Comparison of ENCODE assay signal across 8 cellular contexts in genomic region chr2:677056-677949, GRCh38. TPM values are rescaled to one million over a fixed set of nuclear protein-coding genes. Genes with fewer than 3 reads are reported as not detected.
DNase-seq lines count a peak whose midpoint lies in the region; ATAC-seq and TF ChIP-seq lines count a peak whose summit lies in the region.

TSS of gene TMEM18 (minus strand) at chr2:677406. CDS start at chr2:677345, 61 bp downstream.

- peaks cover 14 to 32% of the 10 kb centered on the region in 2 experiments; a peak in 3 of 4 replicates for H3K79me1 ChIP-seq in IMR-90 (ENCODE audit: low read depth in 1 of 2, low read length in 2 of 2)

- ATAC-seq in DND-41 (ENCODE audit: insufficient read depth, low read depth) (peak; percentile 63), GM21529 (IDR thresholded peaks at IDR 0.05; ENCODE audit: unreplicated experiment) (peak; percentile 48), IMR-90 (ENCODE audit: low read depth) (peak; percentile 84), esophagus mucosa (peak; percentile 94)

- H4K5ac ChIP-seq in IMR-90 (ENCODE audit: low read depth, low read length): peak within 1 kb of the TSS; percentile 89

- H3K4me2 ChIP-seq in DND-41 (ENCODE audit: insufficient read depth, low read length) (peak within 1 kb of the TSS; percentile 89), IMR-90 (ENCODE audit: low read depth, low read length) (peak within 1 kb of the TSS; percentile 97), OCI-LY7 (ENCODE audit: low read length) (peak within 1 kb of the TSS; percentile 87)

- H3K23ac ChIP-seq in IMR-90 (ENCODE audit: low read depth, low read length): peak within 1 kb of the TSS; percentile 89

- in situ Hi-C loops in IMR-90 (cut with MboI; ENCODE audit: low sequenced_read_pairs): loop anchor here (10.0 kb wide), 1 partner anchor 1137 kb away; no protein-coding TSS in a partner anchor

- peak within 1 kb of the TSS; percentile 89 for H2AK5ac ChIP-seq in IMR-90 (ENCODE audit: low read depth, low read length)

- H2BK5ac ChIP-seq in IMR-90 (ENCODE audit: low read depth, low read length, poor library complexity, severe bottlenecking): peak within 1 kb of the TSS; percentile 99

- DNase-seq in DND-41 (peak; percentile 96), IMR-90 (peak; percentile 99), OCI-LY7 (ENCODE audit: low spot score) (peak; percentile 99), myocyte (ENCODE audit: low read depth) (peak; percentile 99), stromal cell of bone marrow (ENCODE audit: low read depth) (peak; percentile 95)
- peak; percentile 97 for DNase-seq in activated CD8-positive, alpha-beta memory T cell treated with anti-CD3 and anti-CD28 coated beads, Interleukin-2, amount 50 U/mL, for 48 hours

- peak within 1 kb of the TSS; percentile 94 for H3K18ac ChIP-seq in IMR-90 (ENCODE audit: low read depth, low read length)

- H4K8ac ChIP-seq in IMR-90 (ENCODE audit: low read depth in 2 of 2, low read length in 2 of 2): peak within 1 kb of the TSS; percentile 92 to 99

- peak within 1 kb of the TSS; percentile 85 for H2BK20ac ChIP-seq in IMR-90 (ENCODE audit: low read depth, low read length)

- peak within 1 kb of the TSS; percentile 91 for H3K56ac ChIP-seq in IMR-90 (ENCODE audit: extremely low read depth, insufficient read depth, low read length)

- H3K27ac ChIP-seq in DND-41 (ENCODE audit: low read length): peak within 1 kb of the TSS; percentile 98
- H3K27ac ChIP-seq in IMR-90 (ENCODE audit: insufficient read depth, low read length): peak within 1 kb of the TSS; percentile 94
- H3K27ac ChIP-seq in OCI-LY7 (ENCODE audit: low read depth, low read length, poor library complexity, severe bottlenecking): peak within 1 kb of the TSS; percentile 94

- H3K4ac ChIP-seq in IMR-90 (ENCODE audit: low read depth, low read length): peak within 1 kb of the TSS; percentile 99

- 0% methylated on average over 32 of the region's 67 CpGs; no CpG with 5 or more reads in 1 of the 2 experiments for WGBS in IMR-90 (ENCODE audit: extremely low coverage in 2 of 2, insufficient read length in 1 of 2), 2 experiments

- CTCF ChIA-PET in IMR-90 (lab: Yijun Ruan, JAX) (interaction anchor here (1.0 kb wide), 1 partner anchor 10 kb away, joined by 3 read pairs; no protein-coding TSS in a partner anchor), OCI-LY7 (lab: Charles Lee; ENCODE audit: unreplicated experiment) (no interaction called here)

- BruUV-seq in IMR-90 (replicated peaks; lab: Mats Ljungman, UMichigan) (TSS peak; percentile 95), OCI-LY7 (replicated peaks; lab: Mats Ljungman, UMichigan) (TSS peak; percentile 94)

- no peaks in the 10 kb centered on the region for H3K9me3 ChIP-seq in DND-41 (ENCODE audit: insufficient read depth, low read length, severe bottlenecking)
- H3K9me3 ChIP-seq in IMR-90 (ENCODE audit: control insufficient read depth, insufficient read depth, low read length): no peaks in the 10 kb centered on the region
- no peaks in the 10 kb centered on the region for H3K9me3 ChIP-seq in OCI-LY7 (ENCODE audit: low read length)

- H3K14ac ChIP-seq in IMR-90 (replicated peaks; ENCODE audit: low read depth, low read length): peak within 1 kb of the TSS; percentile 98

- H3K4me3 ChIP-seq in DND-41 (ENCODE audit: low read depth in 1 of 2, low read length in 2 of 2) (peak within 1 kb of the TSS; percentile 67 to 80), IMR-90 (ENCODE audit: insufficient read depth, low read depth, low read length) (peak within 1 kb of the TSS; percentile 70), OCI-LY7 (ENCODE audit: low read depth, low read length, poor library complexity, severe bottlenecking) (peak within 1 kb of the TSS; percentile 94)

- H2BK120ac ChIP-seq in IMR-90 (ENCODE audit: low read depth, low read length): peak within 1 kb of the TSS; percentile 98

- H2AFZ ChIP-seq in DND-41 (ENCODE audit: low read depth, low read length) (peak within 1 kb of the TSS; percentile 81), IMR-90 (replicated peaks; ENCODE audit: low read length, poor library complexity) (peak within 1 kb of the TSS; percentile 100), OCI-LY7 (ENCODE audit: low read length) (peak within 1 kb of the TSS; percentile 74)

- H3K79me2 ChIP-seq in DND-41 (ENCODE audit: insufficient read depth, low read length) (peaks cover 59% of the 10 kb centered on the region), OCI-LY7 (ENCODE audit: insufficient read depth, low read depth, low read length) (peaks cover 46% of the 10 kb centered on the region)

- peak; percentile 60 for TF ChIP-seq CTCF in DND-41 (IDR thresholded peaks at IDR 0.05; ENCODE audit: borderline replicate concordance, extremely low read depth, low read length, poor library complexity, severe bottlenecking)
- peak; percentile 32; the same call in 1 of the 2 replicates for TF ChIP-seq CTCF in IMR-90 (conservative IDR thresholded peaks at IDR 0.05; ENCODE audit: low read depth, low read length)
- peak; percentile 34; the same call in 1 of the 2 replicates for TF ChIP-seq CTCF in OCI-LY7 (conservative IDR thresholded peaks at IDR 0.05; ENCODE audit: low read length)

- H4K20me1 ChIP-seq in DND-41 (ENCODE audit: insufficient read depth, low read length) (peaks cover 43% of the 10 kb centered on the region), IMR-90 (ENCODE audit: insufficient read depth, low read length) (no peaks in the 10 kb centered on the region; the same call in 1 of the 2 replicates), OCI-LY7 (ENCODE audit: insufficient read depth, low read length) (peaks cover 26% of the 10 kb centered on the region; the same call in 1 of the 2 replicates)

- H3K36me3 ChIP-seq in DND-41 (ENCODE audit: insufficient read depth, low read length): peaks cover 37% of the 10 kb centered on the region
- 0 out of 2 replicates have a peak, but pooled peaks cover under 1% of the 10 kb centered on the region for H3K36me3 ChIP-seq in IMR-90 (ENCODE audit: control insufficient read depth, insufficient read depth, low read length)
- peaks cover 35% of the 10 kb centered on the region for H3K36me3 ChIP-seq in OCI-LY7 (ENCODE audit: insufficient read depth, low read length)

- dilution Hi-C loops in IMR-90 (cut with HindIII; ENCODE audit: low sequenced_read_pairs, unreplicated experiment): no loop called here

- intact Hi-C loops in IMR-90 (cut with micrococcal nuclease): loop anchor here (1.0 to 5.0 kb wide), 6 partner anchors 63 to 1139 kb away; partner anchors contain the start of genes ACP1, PXDN, SH3YL1 and SNTG2
- intact Hi-C loops in OCI-LY7 (cut with micrococcal nuclease; ENCODE audit: unreplicated experiment): no loop called here

- no peaks in the 10 kb centered on the region for H3K27me3 ChIP-seq in DND-41 (ENCODE audit: insufficient read depth, low read length, poor library complexity)
- H3K27me3 ChIP-seq in IMR-90 (ENCODE audit: control insufficient read depth, insufficient read depth, low read length): no peaks in the 10 kb centered on the region

- TF ChIP-seq POLR2A in IMR-90 (IDR thresholded peaks at IDR 0.05; ENCODE audit: low read depth, low read length): peak; percentile 92

- H3K9ac ChIP-seq in DND-41 (ENCODE audit: low read depth, low read length) (peak within 1 kb of the TSS; percentile 91), IMR-90 (ENCODE audit: low read depth, low read length) (peak within 1 kb of the TSS; percentile 96)

- H3K4me1 ChIP-seq in DND-41 (ENCODE audit: insufficient read depth, low read length): peaks cover 40% of the 10 kb centered on the region
- peaks cover 19% of the 10 kb centered on the region for H3K4me1 ChIP-seq in IMR-90 (ENCODE audit: control insufficient read depth, insufficient read depth, low read length)
- H3K4me1 ChIP-seq in OCI-LY7 (ENCODE audit: insufficient read depth, low read length, poor library complexity, severe bottlenecking): peaks cover 37% of the 10 kb centered on the region

- H2BK15ac ChIP-seq in IMR-90 (ENCODE audit: low read depth, low read length): peak within 1 kb of the TSS; percentile 65; the same call in 1 of the 3 replicates

- POLR2A ChIA-PET in IMR-90 (lab: Charles Lee; ENCODE audit: unreplicated experiment) (interaction anchor here (0.7 kb wide), 1 partner anchor 458 kb away, joined by 3 read pairs; no protein-coding TSS in a partner anchor), OCI-LY7 (lab: Charles Lee) (interaction anchor here (0.7 to 0.9 kb wide), 3 partner anchors 10 to 415 kb away, joined by 3 to 4 read pairs (median 3); no protein-coding TSS in a partner anchor)

- no peaks in the 10 kb centered on the region for H3K9me2 ChIP-seq in OCI-LY7 (ENCODE audit: insufficient read depth, low read length)

- TF ChIP-seq RAD21 in IMR-90 (IDR thresholded peaks at IDR 0.05; ENCODE audit: low read length): no peak

- peaks cover 15% of the 10 kb centered on the region for H3K9me1 ChIP-seq in IMR-90 (ENCODE audit: insufficient read depth, low read length)

- peak within 1 kb of the TSS; percentile 99 for H2AK9ac ChIP-seq in IMR-90 (replicated peaks; ENCODE audit: low read depth, low read length, poor library complexity)

- H4K91ac ChIP-seq in IMR-90 (ENCODE audit: insufficient read depth, low read depth, low read length): peak within 1 kb of the TSS; percentile 99

TF ChIP-seq in IMR-90, 13 proteins besides CTCF, POLR2A, EP300 and RAD21:
- TF ChIP-seq MAFK (IDR thresholded peaks at IDR 0.05; ENCODE audit: low read depth, low read length): no peak
- 0 out of 2 replicates have a peak, but pooled peaks have one; percentile 3 for TF ChIP-seq NFE2L2 (IDR thresholded peaks at IDR 0.05; ENCODE audit: low read depth, low read length)
- peak; percentile 18; the same call in 1 of the 2 replicates for TF ChIP-seq SMC3 (IDR thresholded peaks at IDR 0.05; ENCODE audit: low read depth, low read length)
- TF ChIP-seq FOS (IDR thresholded peaks at IDR 0.05; ENCODE audit: low read depth, low read length): no peak
- no peak for TF ChIP-seq USF2 (IDR thresholded peaks at IDR 0.05; ENCODE audit: low read depth, low read length)
- no peak for TF ChIP-seq BHLHE40 (IDR thresholded peaks at IDR 0.05; ENCODE audit: low read depth, low read length)
- TF ChIP-seq MAZ (IDR thresholded peaks at IDR 0.05; ENCODE audit: borderline replicate concordance, low read depth, low read length): peak; percentile 77; the same call in 1 of the 2 replicates

RNA-seq across cellular contexts. Expression of gene TMEM18, which starts in this region (rescaled TPM):
- total RNA-seq in IMR-90 (2012; rRNA removed): 15.2 and 21.9 TPM in 2 replicates
- 25.3 and 30.2 TPM in 2 replicates for polyA plus RNA-seq in IMR-90 (2012; rRNA removed)
- polyA plus RNA-seq in IMR-90 (2012; cell fraction: cytosol; rRNA removed): 11.8 and 21.2 TPM in 2 replicates
- 32.2 and 46.9 TPM in 2 replicates for polyA plus RNA-seq in IMR-90 (2012; cell fraction: nucleus; rRNA removed; ENCODE audit: low replicate concordance)
- 18.2 and 21.3 TPM in 2 replicates for total RNA-seq in OCI-LY7 (2014; rRNA removed; shearing (Covaris generic))
- total RNA-seq in OCI-LY7 (2022): 31.1 and 37.4 TPM in 2 replicates
- total RNA-seq in esophagus mucosa: 18.0 TPM
- 12.7 and 18.0 TPM in 2 replicates for total RNA-seq in myocyte
- polyA plus RNA-seq in myocyte (2012): 22.3 TPM

Comparison
In these comparisons a context has a peak if more than half of its experiments do, and no peak if none do; other contexts are left out.
1. Peak in every context shown above with its lines: DNase-seq, ATAC-seq, H3K4me3 ChIP-seq and H3K27ac ChIP-seq.